Comparison of ENCODE assay signal across 8 cellular contexts in the genomic region with DNA sequence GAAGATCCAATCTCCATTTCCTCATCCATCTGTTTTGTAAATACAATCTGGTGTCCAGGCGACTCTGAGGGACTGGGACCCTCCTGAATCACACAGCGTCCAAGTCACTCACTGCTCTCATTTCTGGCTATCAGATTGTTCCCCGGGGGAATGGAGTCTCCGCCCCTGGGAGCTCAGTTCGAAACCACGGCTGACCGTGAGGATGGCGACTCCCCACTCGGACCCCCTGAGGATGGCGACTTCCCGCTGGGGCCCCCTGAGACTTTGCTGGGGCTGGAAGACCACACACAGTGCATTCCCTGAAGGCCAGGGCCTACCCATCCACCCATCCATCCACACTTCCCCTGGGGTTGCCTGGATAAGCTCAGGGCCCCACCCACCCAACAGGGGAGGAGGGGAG.
DNase-seq lines count a peak whose midpoint lies in the region; ATAC-seq and TF ChIP-seq lines count a peak whose summit lies in the region.
"Not testable (repeated sequence)": the region's sequence is repeated elsewhere in the genome, so short reads cannot be mapped to it uniquely, and the experiment has no call there.

No MANE protein-coding gene starts in this region.

- POLR2A ChIA-PET in activated CD4-positive, alpha-beta memory T cell treated with anti-CD3 and anti-CD28 coated beads for 36 hours (lab: Charles Lee): not testable (repeated sequence)

- H3K36me3 ChIP-seq in DOHH2 (ENCODE audit: control insufficient read depth, low read length): not testable (repeated sequence)
- H3K36me3 ChIP-seq in mesodermal cell (ENCODE audit: control insufficient read depth, insufficient read depth, low read length): peaks cover 15% of the 10 kb centered on the region

- not testable (repeated sequence) for ATAC-seq in Right ventricle myocardium superior (ENCODE audit: poor library complexity); stimulated activated naive B cell treated with anti-CD40 and anti-IgM and Interleukin-4, amounts not matched to agents 10 μg/mL and 1 μg/mL and 100 μg/mL, for 72 hours (replicated peaks)

- 54 to 56% methylated on average over 6 to 9 of the region's 11 CpGs for WGBS in mesodermal cell (ENCODE audit: insufficient coverage in 2 of 2), 2 experiments

- TF ChIP-seq CTCF in DOHH2 (IDR thresholded peaks at IDR 0.05; ENCODE audit: low read depth, low read length, poor library complexity, severe bottlenecking); HL-60 (IDR thresholded peaks at IDR 0.05; ENCODE audit: insufficient read depth, low read length); chondrocyte (IDR thresholded peaks at IDR 0.05): not testable (repeated sequence)

- H3K27ac ChIP-seq in DOHH2 (ENCODE audit: low read depth, low read length) (peak overlapping the region; percentile 41), HL-60 (replicated peaks) (0 out of 2 replicates have a peak overlapping the region, but pooled peaks have one; percentile 7), mesodermal cell (ENCODE audit: low read depth, low read length, severe bottlenecking) (peak overlapping the region; percentile 6)

- H3K4me1 Mint-ChIP-seq in activated CD4-positive, alpha-beta memory T cell treated with anti-CD3 and anti-CD28 coated beads for 36 hours (ENCODE audit: low read depth): peaks cover 39% of the 10 kb centered on the region
- H3K4me1 Mint-ChIP-seq in chondrocyte (ENCODE audit: low read depth): peaks cover 25% of the 10 kb centered on the region
- H3K4me1 Mint-ChIP-seq in stimulated activated naive B cell treated with anti-CD40 and anti-IgM and Interleukin-4, amounts not matched to agents 10 μg/mL and 1 μg/mL and 100 μg/mL, for 72 hours: peaks cover 20 to 33% of the 10 kb centered on the region in 2 donors

- H3K36me3 Mint-ChIP-seq in activated CD4-positive, alpha-beta memory T cell treated with anti-CD3 and anti-CD28 coated beads for 36 hours; chondrocyte (ENCODE audit: low read depth); stimulated activated naive B cell treated with anti-CD40 and anti-IgM and Interleukin-4, amounts not matched to agents 10 μg/mL and 1 μg/mL and 100 μg/mL, for 72 hours: not testable (repeated sequence)

- not testable (repeated sequence) for H3K79me2 ChIP-seq in DOHH2 (ENCODE audit: control insufficient read depth, low read length)

- CTCF ChIA-PET in activated CD4-positive, alpha-beta memory T cell treated with anti-CD3 and anti-CD28 coated beads for 36 hours (lab: Charles Lee): not testable (repeated sequence)

- not testable (repeated sequence) for H3K9me3 ChIP-seq in DOHH2 (ENCODE audit: control insufficient read depth, insufficient read depth, low read length); mesodermal cell (ENCODE audit: control insufficient read depth, low read length)

- H3K27ac Mint-ChIP-seq in activated CD4-positive, alpha-beta memory T cell treated with anti-CD3 and anti-CD28 coated beads for 36 hours: peak overlapping the region; percentile 45
- H3K27ac Mint-ChIP-seq in chondrocyte (ENCODE audit: unreplicated experiment): peak overlapping the region; percentile 57
- peak overlapping the region; percentile 95 for H3K27ac Mint-ChIP-seq in stimulated activated naive B cell treated with anti-CD40 and anti-IgM and Interleukin-4, amounts not matched to agents 10 μg/mL and 1 μg/mL and 100 μg/mL, for 72 hours

- H3K9me2 ChIP-seq in DOHH2 (replicated peaks; ENCODE audit: control insufficient read depth, low read length): not testable (repeated sequence)

- H3K4me2 ChIP-seq in DOHH2 (ENCODE audit: low read length): peak overlapping the region; percentile 51

- H3K9me3 Mint-ChIP-seq in activated CD4-positive, alpha-beta memory T cell treated with anti-CD3 and anti-CD28 coated beads for 36 hours; chondrocyte (ENCODE audit: low read depth); stimulated activated naive B cell treated with anti-CD40 and anti-IgM and Interleukin-4, amounts not matched to agents 10 μg/mL and 1 μg/mL and 100 μg/mL, for 72 hours: not testable (repeated sequence)

- DNase-seq in HL-60 (ENCODE audit: low read depth in 1 of 2, low spot score in 1 of 2); activated CD4-positive, alpha-beta memory T cell treated with anti-CD3 and anti-CD28 coated beads for 36 hours; chondrocyte (ENCODE audit: low spot score): not testable (repeated sequence)
- DNase-seq in RPMI7951 (ENCODE audit: low read depth) (peak; percentile 20), Right ventricle myocardium superior (peak; percentile 40)
- peak; percentile 48 for DNase-seq in stimulated activated naive B cell treated with anti-CD40 and anti-IgM and Interleukin-4, amounts not matched to agents 10 μg/mL and 1 μg/mL and 100 μg/mL, for 72 hours

- peaks cover 41% of the 10 kb centered on the region for H3K4me1 ChIP-seq in DOHH2 (ENCODE audit: control insufficient read depth, low read length)
- not testable (repeated sequence) for H3K4me1 ChIP-seq in mesodermal cell (ENCODE audit: control insufficient read depth, insufficient read depth, low read length, poor library complexity, severe bottlenecking)

- peak overlapping the region; percentile 22; the same call in 1 of the 2 replicates for H3K4me3 ChIP-seq in DOHH2 (ENCODE audit: low read length)
- not testable (repeated sequence) for H3K4me3 ChIP-seq in HL-60 (replicated peaks; ENCODE audit: insufficient read depth, low read length); mesodermal cell (ENCODE audit: extremely low read depth, insufficient read depth, low read length, poor library complexity, severe bottlenecking)

- not testable (repeated sequence) for H4K20me1 ChIP-seq in DOHH2 (ENCODE audit: control insufficient read depth, insufficient read depth, low read depth, low read length)

- H3F3A ChIP-seq in DOHH2 (ENCODE audit: control insufficient read depth, insufficient read depth): not testable (repeated sequence)

- H3K27me3 ChIP-seq in DOHH2 (ENCODE audit: control insufficient read depth, low read length); HL-60 (ENCODE audit: insufficient read depth, poor library complexity, severe bottlenecking): not testable (repeated sequence)

- intact Hi-C loops in activated CD4-positive, alpha-beta memory T cell treated with anti-CD3 and anti-CD28 coated beads for 36 hours (cut with micrococcal nuclease): loop anchor here (10.0 kb wide), 1 partner anchor 224 kb away; no protein-coding TSS in a partner anchor
- intact Hi-C loops in Right ventricle myocardium superior (cut with DNase I): not testable (repeated sequence)

- H3K4me3 Mint-ChIP-seq in activated CD4-positive, alpha-beta memory T cell treated with anti-CD3 and anti-CD28 coated beads for 36 hours; chondrocyte (ENCODE audit: unreplicated experiment): not testable (repeated sequence)
- H3K4me3 Mint-ChIP-seq in stimulated activated naive B cell treated with anti-CD40 and anti-IgM and Interleukin-4, amounts not matched to agents 10 μg/mL and 1 μg/mL and 100 μg/mL, for 72 hours: peak overlapping the region; percentile 32 to 48

- not testable (repeated sequence) for H3K27me3 Mint-ChIP-seq in activated CD4-positive, alpha-beta memory T cell treated with anti-CD3 and anti-CD28 coated beads for 36 hours; chondrocyte (ENCODE audit: low read depth); stimulated activated naive B cell treated with anti-CD40 and anti-IgM and Interleukin-4, amounts not matched to agents 10 μg/mL and 1 μg/mL and 100 μg/mL, for 72 hours

Comparison
In these comparisons a context has a peak if more than half of its experiments do, and no peak if none do; other contexts are left out.
1. H3K27ac Mint-ChIP-seq: peak in every context shown above with its lines; median percentile 95 in stimulated activated naive B cell treated with anti-CD40 and anti-IgM and Interleukin-4, amounts not matched to agents 10 μg/mL and 1 μg/mL and 100 μg/mL, for 72 hours; 57 in chondrocyte; 45 in activated CD4-positive, alpha-beta memory T cell treated with anti-CD3 and anti-CD28 coated beads for 36 hours.